1 cellular context compared by ENCODE assay signal in genomic region chr1:51768971-51769601, GRCh38.
TF ChIP-seq lines count a peak whose summit lies in the region.

No MANE protein-coding gene starts in this region.

TF ChIP-seq in K562, 482 proteins besides CTCF, POLR2A, EP300 and RAD21 (continued from another document):
- no peak for TF ChIP-seq ZNF41 (CRISPR knock-in tag; conservative IDR thresholded peaks at IDR 0.05)
- TF ChIP-seq TEAD1 (CRISPR knock-in tag; IDR thresholded peaks at IDR 0.05) = peak in 1 of 2 experiments; percentile 64; a peak in 1 of 4 replicates
- TF ChIP-seq, protein P1, sequence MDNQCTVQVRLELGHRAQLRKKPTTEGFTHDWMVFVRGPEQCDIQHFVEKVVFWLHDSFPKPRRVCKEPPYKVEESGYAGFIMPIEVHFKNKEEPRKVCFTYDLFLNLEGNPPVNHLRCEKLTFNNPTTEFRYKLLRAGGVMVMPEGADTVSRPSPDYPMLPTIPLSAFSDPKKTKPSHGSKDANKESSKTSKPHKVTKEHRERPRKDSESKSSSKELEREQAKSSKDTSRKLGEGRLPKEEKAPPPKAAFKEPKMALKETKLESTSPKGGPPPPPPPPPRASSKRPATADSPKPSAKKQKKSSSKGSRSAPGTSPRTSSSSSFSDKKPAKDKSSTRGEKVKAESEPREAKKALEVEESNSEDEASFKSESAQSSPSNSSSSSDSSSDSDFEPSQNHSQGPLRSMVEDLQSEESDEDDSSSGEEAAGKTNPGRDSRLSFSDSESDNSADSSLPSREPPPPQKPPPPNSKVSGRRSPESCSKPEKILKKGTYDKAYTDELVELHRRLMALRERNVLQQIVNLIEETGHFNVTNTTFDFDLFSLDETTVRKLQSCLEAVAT (IDR thresholded peaks at IDR 0.05) = no peak
- TF ChIP-seq NFIC (IDR thresholded peaks at IDR 0.05) = 0 out of 2 replicates have a peak, but pooled peaks have one; percentile 25
- TF ChIP-seq TBP (optimal IDR thresholded peaks at IDR 0.05; ENCODE audit: low read depth, low read length) = peak; percentile 9
- TF ChIP-seq AFF1 (IDR thresholded peaks at IDR 0.05; ENCODE audit: low read depth in 1 of 2, partially characterized antibody in 2 of 2) = peak in 1 of 2 experiments; percentile 43
- no peak for TF ChIP-seq ZNF707 (CRISPR knock-in tag; conservative IDR thresholded peaks at IDR 0.05)
- TF ChIP-seq ZZZ3 (IDR thresholded peaks at IDR 0.05) = 0 out of 2 replicates have a peak, but pooled peaks have one; percentile 44
- peak; percentile 89 for TF ChIP-seq SMC3 (conservative IDR thresholded peaks at IDR 0.05; ENCODE audit: insufficient read depth, low read depth, low read length)
- no peak for TF ChIP-seq DMBX1 (CRISPR knock-in tag; IDR thresholded peaks at IDR 0.05; ENCODE audit: borderline replicate concordance)
- 0 out of 2 replicates have a peak, but pooled peaks have one; percentile 33 for TF ChIP-seq TEAD4 (IDR thresholded peaks at IDR 0.05; ENCODE audit: low read length)
- TF ChIP-seq TEAD4 (CRISPR knock-in tag; IDR thresholded peaks at IDR 0.05; ENCODE audit: borderline replicate concordance) = no peak
